Comparison of ENCODE assay signal across 19 cellular contexts in genomic region chr4:44194365-44194764, GRCh38.
DNase-seq lines count a peak whose midpoint lies in the region; ATAC-seq and TF ChIP-seq lines count a peak whose summit lies in the region.
"Had no signal": no experiment of that assay in that cellular context is flagged by ENCODE, and none has a peak within 500 bp of the region (broad histone marks: within the 10 kb centered on the region; RNA-seq: fewer than 3 reads in every experiment).

No MANE protein-coding gene starts in this region.

- H3K4me3 ChIP-seq in astrocyte of the spinal cord (ENCODE audit: low read depth, low read length) (no peak overlapping the region), fibroblast of pulmonary artery (replicated peaks; ENCODE audit: low read depth, low read length) (no peak overlapping the region), SJCRH30 (no peak overlapping the region)
- H3K4me3 ChIP-seq: GM23248, SJSA1 had no signal

- H3K27ac ChIP-seq in SJCRH30 = no peak overlapping the region
- H3K27ac ChIP-seq: GM23248, RWPE1, SJSA1 had no signal

- H3K9me3 ChIP-seq in SJCRH30 (replicated peaks) = no peaks in the 10 kb centered on the region
- H3K9me3 ChIP-seq: SJSA1 had no signal

- in situ Hi-C loops in astrocyte of the spinal cord (cut with HindIII; ENCODE audit: low sequenced_read_pairs) = no loop called here

- H3K36me3 ChIP-seq in SJCRH30 = no peaks in the 10 kb centered on the region
- H3K36me3 ChIP-seq: SJSA1 had no signal

- DNase-seq in NCI-H226 (peak; percentile 14), astrocyte of the spinal cord (ENCODE audit: low read depth, low spot score) (peak; percentile 10), fibroblast of pulmonary artery (ENCODE audit: low read depth) (peak; percentile 7), putamen (ENCODE audit: low spot score) (peak; percentile 2), SJCRH30 (no peak)
- DNase-seq: ACHN; C1 segment of cervical spinal cord; CD8-positive, alpha-beta memory T cell; GM23248; HCEC 1CT; NCI-H1105; NCI-H1694; NCI-H510A; NCI-H774; OCI-M1 had no signal

- no peaks in the 10 kb centered on the region for H3K27me3 ChIP-seq in SJCRH30
- H3K27me3 ChIP-seq: SJSA1 had no signal

- ATAC-seq in HG03135 (IDR thresholded peaks at IDR 0.05; ENCODE audit: unreplicated experiment) = no peak
- ATAC-seq in GM19351 (IDR thresholded peaks at IDR 0.05; ENCODE audit: unreplicated experiment) = no peak

- TF ChIP-seq CTCF in astrocyte of the spinal cord (IDR thresholded peaks at IDR 0.05; ENCODE audit: low read depth, low read length) (no peak), fibroblast of pulmonary artery (IDR thresholded peaks at IDR 0.05; ENCODE audit: low read length, missing control alignments) (no peak)

- H3K4me1 ChIP-seq in SJCRH30 = no peaks in the 10 kb centered on the region
- H3K4me1 ChIP-seq: SJSA1 had no signal

Comparison
In these comparisons a context has a peak if more than half of its experiments do, and no peak if none do; other contexts are left out.
1. DNase-seq: peak in NCI-H226 (single experiment), astrocyte of the spinal cord (single experiment), fibroblast of pulmonary artery (single experiment) and putamen (single experiment); none in SJCRH30 (0 of 2).